1 cellular context compared by ENCODE assay signal in the genomic region with DNA sequence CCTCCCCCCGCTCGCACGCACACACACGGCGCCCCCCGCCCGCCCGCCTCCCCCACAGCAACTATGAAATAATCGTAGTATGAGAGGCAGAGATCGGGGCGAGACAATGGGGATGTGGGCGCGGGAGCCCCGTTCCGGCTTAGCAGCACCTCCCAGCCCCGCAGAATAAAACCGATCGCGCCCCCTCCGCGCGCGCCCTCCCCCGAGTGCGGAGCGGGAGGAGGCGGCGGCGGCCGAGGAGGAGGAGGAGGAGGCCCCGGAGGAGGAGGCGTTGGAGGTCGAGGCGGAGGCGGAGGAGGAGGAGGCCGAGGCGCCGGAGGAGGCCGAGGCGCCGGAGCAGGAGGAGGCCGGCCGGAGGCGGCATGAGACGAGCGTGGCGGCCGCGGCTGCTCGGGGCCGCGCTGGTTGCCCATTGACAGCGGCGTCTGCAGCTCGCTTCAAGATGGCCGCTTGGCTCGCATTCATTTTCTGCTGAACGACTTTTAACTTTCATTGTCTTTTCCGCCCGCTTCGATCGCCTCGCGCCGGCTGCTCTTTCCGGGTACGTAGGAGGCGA.
TF ChIP-seq lines count a peak whose summit lies in the region.

No MANE protein-coding gene starts in this region.

TF ChIP-seq in IMR-90, 13 proteins besides CTCF, POLR2A, EP300 and RAD21:
- TF ChIP-seq CHD1 (IDR thresholded peaks at IDR 0.05; ENCODE audit: low read depth, low read length): no peak
- TF ChIP-seq MXI1 (IDR thresholded peaks at IDR 0.05; ENCODE audit: borderline replicate concordance, low read depth, low read length): peak; percentile 94
- no peak; the same call in 1 of the 2 replicates for TF ChIP-seq MAZ (IDR thresholded peaks at IDR 0.05; ENCODE audit: borderline replicate concordance, low read depth, low read length)
